ENCODE assay signal across 24 cellular contexts in genomic region chr10:49417311-49418052, GRCh38. TPM values are rescaled to one million over a fixed set of nuclear protein-coding genes. Genes with fewer than 3 reads are reported as not detected.
"Had no signal": no experiment of that assay in that cellular context is flagged by ENCODE, and none has a peak within 500 bp of the region (broad histone marks: within the 10 kb centered on the region; RNA-seq: fewer than 3 reads in every experiment).

No MANE protein-coding gene starts in this region.

- H3K4me1 Mint-ChIP-seq: central memory CD8-positive, alpha-beta T cell; nephron progenitor cell had no signal

- H3K27ac ChIP-seq: parathyroid adenoma, transverse colon had no signal

- H3K4me1 ChIP-seq: parathyroid adenoma, transverse colon had no signal

- H3K27me3 ChIP-seq: breast epithelium, transverse colon had no signal

- H2AFZ ChIP-seq: parathyroid adenoma had no signal

- H3K4me3 Mint-ChIP-seq: activated CD4-positive, alpha-beta memory T cell treated with anti-CD3 and anti-CD28 coated beads for 36 hours; central memory CD8-positive, alpha-beta T cell; mesothelial cell of epicardium; nephron progenitor cell had no signal

- H3K9me3 ChIP-seq: breast epithelium, transverse colon had no signal

- H3K36me3 ChIP-seq: breast epithelium, transverse colon had no signal

- ATAC-seq: left ventricle myocardium superior had no signal

- H3K79me2 ChIP-seq: parathyroid adenoma had no signal

- H3K4me3 ChIP-seq: breast epithelium, transverse colon had no signal

- DNase-seq: activated CD4-positive, alpha-beta memory T cell treated with anti-CD3 and anti-CD28 coated beads for 36 hours; activated CD4-positive, alpha-beta T cell treated with anti-CD3 and anti-CD28 coated beads for 48 hours; activated effector memory CD4-positive, alpha-beta T cell treated with anti-CD3 and anti-CD28 coated beads, Interleukin-2, amount 50 U/mL, for 16 hours; activated naive CD4-positive, alpha-beta T cell treated with anti-CD3 and anti-CD28 coated beads, Interleukin-2, amount 50 U/mL, for 16 hours; activated T-cell treated with anti-CD3 and anti-CD28 coated beads, Interleukin-2, amount 50 U/mL, for 48 hours; effector memory CD4-positive, alpha-beta T cell; foreskin melanocyte; left ventricle myocardium superior; mammary epithelial cell; nephron progenitor cell; nucleus accumbens; stimulated activated CD4-positive, alpha-beta T cell treated with anti-CD3 and anti-CD28 coated beads, Interleukin-12 subunit alpha, Interleukin-12 subunit beta, amount 100 ng/mL, for 4 hours; T-helper 9 cell; transverse colon had no signal

- H3K9me3 Mint-ChIP-seq: central memory CD8-positive, alpha-beta T cell had no signal

- H3K27ac Mint-ChIP-seq: activated CD4-positive, alpha-beta memory T cell treated with anti-CD3 and anti-CD28 coated beads for 36 hours; nephron progenitor cell had no signal

- H3K36me3 Mint-ChIP-seq: activated CD4-positive, alpha-beta memory T cell treated with anti-CD3 and anti-CD28 coated beads for 36 hours had no signal

RNA-seq across cellular contexts. Expression of gene DRGX, which starts 21.6 kb away (rescaled TPM):
- total RNA-seq: activated CD4-positive, alpha-beta memory T cell treated with anti-CD3 and anti-CD28 coated beads for 36 hours; breast epithelium; dermis microvascular lymphatic vessel endothelial cell; left ventricle myocardium superior; mammary epithelial cell; mesothelial cell of epicardium; pulmonary artery endothelial cell; right cardiac atrium; skeletal muscle tissue; T-helper 1 cell treated with Interleukin-12 subunit alpha and Interleukin-12 subunit beta and Interleukin-4 antibody, amounts not matched to agents 30 ng/mL and 1 ng/mL, for 36 hours; temporal lobe had no signal
- polyA plus RNA-seq: mammary epithelial cell, right cardiac atrium had no signal
